In the genomic region with DNA sequence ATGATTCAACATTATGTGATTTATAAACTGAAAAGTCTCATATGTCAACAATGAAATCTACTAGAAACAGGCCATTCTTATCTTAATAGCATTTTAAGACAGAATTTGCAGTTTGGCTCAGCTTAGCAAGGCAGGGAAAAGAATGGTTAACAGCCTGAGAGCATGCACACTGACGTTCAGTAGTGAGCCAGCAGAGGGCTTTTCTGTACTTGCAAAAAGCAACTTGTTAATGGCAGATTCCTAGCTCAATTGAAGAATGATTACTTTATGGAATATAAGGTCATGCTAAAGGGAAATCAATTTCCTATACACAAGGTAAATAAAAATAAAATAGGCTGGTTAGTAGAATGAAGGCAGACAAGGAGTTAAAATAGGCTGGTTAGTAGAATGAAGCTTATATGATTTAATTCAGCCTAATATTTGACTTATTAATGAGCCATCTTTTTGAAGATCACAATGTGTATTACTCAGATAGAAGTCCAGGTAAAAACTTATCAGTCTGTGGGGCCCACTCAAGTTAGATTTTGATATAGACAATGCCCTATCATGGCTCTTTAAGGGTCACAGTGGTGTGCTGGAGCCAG, we compare ENCODE assay signal across 9 cellular contexts.
A peak's percentile ranks its signal among the peaks of the same experiment; 100 is the strongest.
DNase-seq lines count a peak whose midpoint lies in the region; ATAC-seq and TF ChIP-seq lines count a peak whose summit lies in the region.
"Had no signal": no experiment of that assay in that cellular context is flagged by ENCODE, and none has a peak within 500 bp of the region (broad histone marks: within the 10 kb centered on the region; RNA-seq: fewer than 3 reads in every experiment).

No MANE protein-coding gene starts in this region.

- no peak overlapping the region for H2AFZ ChIP-seq in OCI-LY3 (ENCODE audit: low read depth, low read length)

- H4K20me1 ChIP-seq in OCI-LY3 (ENCODE audit: insufficient read depth, low read length), result no peaks in the 10 kb centered on the region
- H4K20me1 ChIP-seq: BLaER1 treated with 17β-estradiol and CSF1 and Interleukin-3, amounts not matched to agents 10 nM and 100 nM had no signal

- no peak overlapping the region for H3K27ac ChIP-seq in OCI-LY3 (ENCODE audit: low read length)
- H3K27ac ChIP-seq: BLaER1 treated with 17β-estradiol and CSF1 and Interleukin-3, amounts not matched to agents 10 nM and 100 nM had no signal

- H3K4me1 ChIP-seq in OCI-LY3 (ENCODE audit: low read length), result peaks cover 8% of the 10 kb centered on the region

- H3K4me1 Mint-ChIP-seq in progenitor cell of endocrine pancreas (ENCODE audit: low read depth), result no peaks in the 10 kb centered on the region

- H3K9ac ChIP-seq in OCI-LY3 (ENCODE audit: low read length), result no peak overlapping the region
- H3K9ac ChIP-seq: BLaER1 treated with 17β-estradiol and CSF1 and Interleukin-3, amounts not matched to agents 10 nM and 100 nM had no signal

- peak overlapping the region; percentile 18; the same call in 1 of the 2 replicates for H3K4me2 ChIP-seq in OCI-LY3 (ENCODE audit: low read length)
- H3K4me2 ChIP-seq: BLaER1 treated with 17β-estradiol and CSF1 and Interleukin-3, amounts not matched to agents 10 nM and 100 nM had no signal

- TF ChIP-seq CTCF in OCI-LY3 (IDR thresholded peaks at IDR 0.05; ENCODE audit: low read depth, low read length) (peak; percentile 74), epithelial cell of proximal tubule (conservative IDR thresholded peaks at IDR 0.05; ENCODE audit: low read depth, low read length) (peak; percentile 94), progenitor cell of endocrine pancreas (IDR thresholded peaks at IDR 0.05; ENCODE audit: unreplicated experiment) (peak; percentile 76)

- H3K4me3 Mint-ChIP-seq in progenitor cell of endocrine pancreas (ENCODE audit: low read depth), result no peak overlapping the region

- H3K27me3 ChIP-seq in OCI-LY3 (ENCODE audit: low read depth, low read length), result no peaks in the 10 kb centered on the region
- H3K27me3 ChIP-seq: BLaER1 treated with 17β-estradiol and CSF1 and Interleukin-3, amounts not matched to agents 10 nM and 100 nM had no signal

- no peaks in the 10 kb centered on the region for H3K79me2 ChIP-seq in OCI-LY3 (ENCODE audit: low read length)

- no peaks in the 10 kb centered on the region for H3K9me3 Mint-ChIP-seq in progenitor cell of endocrine pancreas (ENCODE audit: low read depth)

- no peaks in the 10 kb centered on the region for H3K36me3 Mint-ChIP-seq in progenitor cell of endocrine pancreas (ENCODE audit: insufficient read depth)

- DNase-seq in NCI-H1436 (lab: John Stamatoyannopoulos, UW) (peak; percentile 25), NCI-H1436 treated with DMSO at 0.1 percent for 48 hours (lab: John Stamatoyannopoulos, UW) (no peak), epithelial cell of proximal tubule (ENCODE audit: low read depth) (no peak), progenitor cell of endocrine pancreas (ENCODE audit: low spot score, unreplicated experiment) (peak; percentile 16)

- ATAC-seq in HG02938 (IDR thresholded peaks at IDR 0.05; ENCODE audit: unreplicated experiment) (peak; percentile 50), HG03108 (IDR thresholded peaks at IDR 0.05; ENCODE audit: unreplicated experiment) (no peak), GM19324 (IDR thresholded peaks at IDR 0.05; ENCODE audit: low FRiP score, unreplicated experiment) (no peak)

- H3K4me3 ChIP-seq in OCI-LY3 (ENCODE audit: low read length) (no peak overlapping the region), epithelial cell of proximal tubule (ENCODE audit: low read depth, low read length) (no peak overlapping the region)
- H3K4me3 ChIP-seq: BLaER1 treated with 17β-estradiol and CSF1 and Interleukin-3, amounts not matched to agents 10 nM and 100 nM had no signal

- H3K27ac Mint-ChIP-seq in progenitor cell of endocrine pancreas, result no peak overlapping the region

- H3K9me3 ChIP-seq in OCI-LY3 (ENCODE audit: insufficient read depth, low read length), result no peaks in the 10 kb centered on the region
- H3K9me3 ChIP-seq: BLaER1 treated with 17β-estradiol and CSF1 and Interleukin-3, amounts not matched to agents 10 nM and 100 nM had no signal

- no peaks in the 10 kb centered on the region for H3K36me3 ChIP-seq in OCI-LY3 (replicated peaks; ENCODE audit: low read depth, low read length)
- H3K36me3 ChIP-seq: BLaER1 treated with 17β-estradiol and CSF1 and Interleukin-3, amounts not matched to agents 10 nM and 100 nM had no signal

- H3K27me3 Mint-ChIP-seq in progenitor cell of endocrine pancreas, result peaks cover 19% of the 10 kb centered on the region

Comparison
In these comparisons a context has a peak if more than half of its experiments do, and no peak if none do; other contexts are left out.
1. DNase-seq: peak in NCI-H1436 (single experiment) and progenitor cell of endocrine pancreas (single experiment); none in NCI-H1436 treated with DMSO at 0.1 percent for 48 hours (single experiment) and epithelial cell of proximal tubule (single experiment).
2. Peak in every context shown above with its lines, with median percentiles within 50 percentile points of each other: CTCF ChIP-seq.